ENCODE assay signal across 9 cellular contexts in genomic region chr2:70094171-70094977, GRCh38. TPM values are rescaled to one million over a fixed set of nuclear protein-coding genes. Genes with fewer than 3 reads are reported as not detected.
DNase-seq lines count a peak whose midpoint lies in the region; ATAC-seq lines count a peak whose summit lies in the region.
"Had no signal": no experiment of that assay in that cellular context is flagged by ENCODE, and none has a peak within 500 bp of the region (broad histone marks: within the 10 kb centered on the region; RNA-seq: fewer than 3 reads in every experiment).

No MANE protein-coding gene starts in this region.

- ATAC-seq in activated naive CD8-positive, alpha-beta T cell treated with anti-CD3 and anti-CD28 coated beads, Interleukin-2, amount 50 U/mL, for 24 hours, result no peak

- peak overlapping the region; percentile 80 for H3K4me3 Mint-ChIP-seq in T-helper 2 cell treated with Interferon-gamma antibody and Interleukin-4, amounts not matched to agents 5 μg/mL and 100 μg/mL, for 36 hours
- H3K4me3 Mint-ChIP-seq in activated naive CD8-positive, alpha-beta T cell treated with anti-CD3 and anti-CD28 coated beads, Interleukin-2, amount 50 U/mL, for 24 hours, result peak overlapping the region; percentile 72

- H3K9me3 Mint-ChIP-seq in T-helper 2 cell treated with Interferon-gamma antibody and Interleukin-4, amounts not matched to agents 5 μg/mL and 100 μg/mL, for 36 hours, result no peaks in the 10 kb centered on the region
- H3K9me3 Mint-ChIP-seq in activated naive CD8-positive, alpha-beta T cell treated with anti-CD3 and anti-CD28 coated beads, Interleukin-2, amount 50 U/mL, for 24 hours, result no peaks in the 10 kb centered on the region

- peaks cover 32% of the 10 kb centered on the region for H3K36me3 Mint-ChIP-seq in T-helper 2 cell treated with Interferon-gamma antibody and Interleukin-4, amounts not matched to agents 5 μg/mL and 100 μg/mL, for 36 hours (ENCODE audit: low read depth)
- H3K36me3 Mint-ChIP-seq in activated naive CD8-positive, alpha-beta T cell treated with anti-CD3 and anti-CD28 coated beads, Interleukin-2, amount 50 U/mL, for 24 hours (ENCODE audit: low read depth), result peaks cover 15% of the 10 kb centered on the region

- peaks cover 47% of the 10 kb centered on the region for H3K4me1 Mint-ChIP-seq in T-helper 2 cell treated with Interferon-gamma antibody and Interleukin-4, amounts not matched to agents 5 μg/mL and 100 μg/mL, for 36 hours (ENCODE audit: low read depth)
- peaks cover 59% of the 10 kb centered on the region for H3K4me1 Mint-ChIP-seq in activated naive CD8-positive, alpha-beta T cell treated with anti-CD3 and anti-CD28 coated beads, Interleukin-2, amount 50 U/mL, for 24 hours

- peaks cover 32% of the 10 kb centered on the region for H3K4me1 ChIP-seq in thymus (ENCODE audit: control insufficient read depth, insufficient read depth, low read length)

- H3K36me3 ChIP-seq in thymus (ENCODE audit: control insufficient read depth, insufficient read depth), result no peaks in the 10 kb centered on the region

- no peak for DNase-seq in T-helper 2 cell treated with Interferon-gamma antibody and Interleukin-4, amounts not matched to agents 5 μg/mL and 100 μg/mL, for 36 hours (ENCODE audit: low spot score)
- no peak for DNase-seq in T-helper 2 cell
- no peak for DNase-seq in activated naive CD8-positive, alpha-beta T cell treated with anti-CD3 and anti-CD28 coated beads, Interleukin-2, amount 50 U/mL, for 24 hours
- DNase-seq in medulla oblongata (ENCODE audit: extremely low spot score), result peak; percentile 35
- no peak for DNase-seq in effector CD4-positive, alpha-beta T cell
- DNase-seq in Kasumi-1 (lab: John Stamatoyannopoulos, UW), result no peak
- no peak for DNase-seq in GM19240 (ENCODE audit: insufficient read length, low spot score)
- DNase-seq: NCI-H510A had no signal

- no peaks in the 10 kb centered on the region for H3K27me3 Mint-ChIP-seq in T-helper 2 cell treated with Interferon-gamma antibody and Interleukin-4, amounts not matched to agents 5 μg/mL and 100 μg/mL, for 36 hours (ENCODE audit: low read depth)
- no peaks in the 10 kb centered on the region for H3K27me3 Mint-ChIP-seq in activated naive CD8-positive, alpha-beta T cell treated with anti-CD3 and anti-CD28 coated beads, Interleukin-2, amount 50 U/mL, for 24 hours

- H3K4me3 ChIP-seq in thymus (ENCODE audit: low read length), result peak overlapping the region; percentile 59

- peak overlapping the region; percentile 92 for H3K27ac Mint-ChIP-seq in T-helper 2 cell treated with Interferon-gamma antibody and Interleukin-4, amounts not matched to agents 5 μg/mL and 100 μg/mL, for 36 hours
- peak overlapping the region; percentile 93 for H3K27ac Mint-ChIP-seq in activated naive CD8-positive, alpha-beta T cell treated with anti-CD3 and anti-CD28 coated beads, Interleukin-2, amount 50 U/mL, for 24 hours

- H3K27me3 ChIP-seq in thymus (ENCODE audit: control insufficient read depth, insufficient read depth), result no peaks in the 10 kb centered on the region

- H3K27ac ChIP-seq in thymus (ENCODE audit: low read depth), result peak overlapping the region; percentile 98

- 95% methylated on average over 5 of the region's 5 CpGs for WGBS in thymus

- no peaks in the 10 kb centered on the region for H3K9me3 ChIP-seq in thymus (ENCODE audit: control insufficient read depth)

RNA-seq across cellular contexts. Expression of gene PCBP1, which starts 7.1 kb away (rescaled TPM):
- polyA plus RNA-seq in thymus, result 361 TPM
